8 cellular contexts compared by ENCODE assay signal in the genomic region with DNA sequence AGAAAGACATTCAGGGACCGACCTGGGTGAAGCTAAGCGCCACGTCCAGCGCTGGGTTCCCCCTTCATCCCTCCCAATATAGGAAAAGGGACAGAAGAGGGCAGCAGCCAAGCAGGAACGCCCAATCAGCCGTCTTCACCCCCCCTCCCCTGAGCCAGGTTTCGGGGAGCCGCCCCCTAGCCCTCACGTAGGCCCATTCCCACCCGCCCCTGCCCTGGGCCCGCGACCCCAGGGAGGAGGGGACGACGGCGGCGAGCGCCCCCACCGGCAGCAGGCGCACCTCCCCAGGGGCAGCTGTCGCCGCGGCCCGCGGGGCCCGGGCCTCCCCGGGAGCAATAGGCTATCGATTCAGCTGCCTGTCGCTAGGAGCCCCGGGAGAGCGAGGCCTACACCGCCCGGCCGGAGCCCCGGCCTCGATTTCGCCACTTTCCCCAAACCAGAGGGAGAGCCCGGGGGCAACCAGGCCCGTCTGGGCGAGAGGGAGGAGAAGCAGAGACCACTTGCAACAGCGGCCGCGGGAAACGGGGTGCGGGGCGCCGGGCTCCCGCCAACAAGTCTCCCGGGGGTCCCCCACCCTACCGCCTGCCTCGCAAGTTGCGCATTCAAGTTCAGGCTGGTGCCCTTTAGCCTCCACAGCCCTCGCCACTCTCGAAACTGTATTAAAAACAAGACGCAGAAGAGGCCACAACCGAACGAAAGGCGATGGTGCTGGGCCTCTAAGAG. TPM values are rescaled to one million over a fixed set of nuclear protein-coding genes. Genes with fewer than 3 reads are reported as not detected.
DNase-seq lines count a peak whose midpoint lies in the region; ATAC-seq and TF ChIP-seq lines count a peak whose summit lies in the region.

No MANE protein-coding gene starts in this region.

- H3K9me3 Mint-ChIP-seq in activated naive CD8-positive, alpha-beta T cell treated with anti-CD3 and anti-CD28 coated beads for 36 hours = no peaks in the 10 kb centered on the region

- peak overlapping the region; percentile 93 for H3K4me3 Mint-ChIP-seq in activated naive CD8-positive, alpha-beta T cell treated with anti-CD3 and anti-CD28 coated beads for 36 hours

- peak overlapping the region; percentile 75 for H2AFZ ChIP-seq in MM.1S (ENCODE audit: low read length)

- H3K9me3 ChIP-seq in MM.1S (replicated peaks; ENCODE audit: insufficient read depth, low read length) = no peaks in the 10 kb centered on the region
- no peaks in the 10 kb centered on the region for H3K9me3 ChIP-seq in ovary
- H3K9me3 ChIP-seq in tibial artery = no peaks in the 10 kb centered on the region

- H3K4me1 ChIP-seq in MM.1S (ENCODE audit: low read length) = no peaks in the 10 kb centered on the region
- peaks cover 2% of the 10 kb centered on the region for H3K4me1 ChIP-seq in ovary (ENCODE audit: insufficient read depth)
- peaks cover 0 to 39% (median 28%) of the 10 kb centered on the region in 4 donors for H3K4me1 ChIP-seq in tibial artery

- intact Hi-C loops in Right ventricle myocardium inferior (cut with DNase I) = loop anchor here (5.0 kb wide), 2 partner anchors 76 to 91 kb away; no protein-coding TSS in a partner anchor
- intact Hi-C loops in ovary (cut with DNase I) = no loop called here
- intact Hi-C loops in tibial artery (cut with DNase I; ENCODE audit: low total_unique reads) = no loop called here

- H3K9me2 ChIP-seq in MM.1S (replicated peaks; ENCODE audit: insufficient read depth, low read length) = no peaks in the 10 kb centered on the region

- peak; percentile 80 for ATAC-seq in Right ventricle myocardium inferior

- H3K4me3 ChIP-seq in MM.1S (ENCODE audit: low read length) = peak overlapping the region; percentile 74
- H3K4me3 ChIP-seq in ovary = peak overlapping the region; percentile 84
- peak overlapping the region; percentile 69 to 95 for H3K4me3 ChIP-seq in tibial artery

- peaks cover 9% of the 10 kb centered on the region for H3K36me3 Mint-ChIP-seq in activated naive CD8-positive, alpha-beta T cell treated with anti-CD3 and anti-CD28 coated beads for 36 hours

- H3F3A ChIP-seq in MM.1S (ENCODE audit: insufficient read depth, low read length) = no peaks in the 10 kb centered on the region

- peak overlapping the region; percentile 92 for H3K27ac Mint-ChIP-seq in activated naive CD8-positive, alpha-beta T cell treated with anti-CD3 and anti-CD28 coated beads for 36 hours

- no peak for TF ChIP-seq POLR2A in ovary (IDR thresholded peaks at IDR 0.05)

- H3K27me3 Mint-ChIP-seq in activated naive CD8-positive, alpha-beta T cell treated with anti-CD3 and anti-CD28 coated beads for 36 hours = no peaks in the 10 kb centered on the region

- TF ChIP-seq CTCF in MM.1S (IDR thresholded peaks at IDR 0.05; ENCODE audit: low read length) (peak; percentile 29), ovary (IDR thresholded peaks at IDR 0.05) (peak; percentile 34 to 55 (median 37)), tibial artery (IDR thresholded peaks at IDR 0.05) (peak; percentile 43 to 47)

- peaks cover 55% of the 10 kb centered on the region for H3K79me2 ChIP-seq in MM.1S (ENCODE audit: low read length)

- no peak for TF ChIP-seq EP300 in ovary (IDR thresholded peaks at IDR 0.05)

- peak overlapping the region; percentile 76 for H3K9ac ChIP-seq in MM.1S (ENCODE audit: low read length)

- no peaks in the 10 kb centered on the region for H4K20me1 ChIP-seq in MM.1S (ENCODE audit: insufficient read depth, low read length)

- peaks cover 44% of the 10 kb centered on the region for H3K4me1 Mint-ChIP-seq in activated naive CD8-positive, alpha-beta T cell treated with anti-CD3 and anti-CD28 coated beads for 36 hours

- peak overlapping the region; percentile 47; the same call in 1 of the 2 replicates for H3K27ac ChIP-seq in MM.1S (ENCODE audit: low read length)
- H3K27ac ChIP-seq in ovary = peak overlapping the region; percentile 72 to 83
- peak overlapping the region; percentile 91 to 98 for H3K27ac ChIP-seq in tibial artery

- 0 to 1% (median 0%) methylated on average over 30 to 56 of the region's 57 CpGs for WGBS in ovary, 3 donors

- H3K27me3 ChIP-seq in MM.1S (replicated peaks; ENCODE audit: insufficient read depth, low read length) (no peaks in the 10 kb centered on the region), ovary (no peaks in the 10 kb centered on the region), tibial artery (no peaks in the 10 kb centered on the region)

- H3K36me3 ChIP-seq in MM.1S (replicated peaks; ENCODE audit: insufficient read depth, low read length) (no peaks in the 10 kb centered on the region), ovary (no peaks in the 10 kb centered on the region), tibial artery (peaks cover 0 to 9% (median 0%) of the 10 kb centered on the region in 3 donors)

- DNase-seq in DMS53 (lab: John Stamatoyannopoulos, UW) = peak; percentile 83
- peak; percentile 44 for DNase-seq in H4 (ENCODE audit: low spot score)
- peak; percentile 52 for DNase-seq in MM.1S
- peak; percentile 30 for DNase-seq in SKM-1 treated with dmso at 0.1 percent for 144 hours (lab: John Stamatoyannopoulos, UW; ENCODE audit: unreplicated experiment)
- peak; percentile 86 for DNase-seq in activated naive CD8-positive, alpha-beta T cell treated with anti-CD3 and anti-CD28 coated beads for 36 hours
- peak; percentile 87 for DNase-seq in Right ventricle myocardium inferior (ENCODE audit: missing footprints)
- DNase-seq in ovary = peak; percentile 71 to 81 (median 79)
- DNase-seq in tibial artery = peak; percentile 67 to 84

- peak overlapping the region; percentile 45 for H3K4me2 ChIP-seq in MM.1S (ENCODE audit: low read depth, low read length)

RNA-seq across cellular contexts. Expression of gene DCAF5, which starts 1.3 kb away (rescaled TPM):
- 9.3 and 16.9 TPM in 2 replicates for total RNA-seq in H4 (2014; rRNA removed; shearing (Covaris generic))
- 10 to 100 TPM; 33.4 to 35.1 TPM for total RNA-seq in activated naive CD8-positive, alpha-beta T cell treated with anti-CD3 and anti-CD28 coated beads for 36 hours
- total RNA-seq in Right ventricle myocardium inferior (54.0 TPM), ovary (10 to 100 TPM; 24.9 to 50.1 (median 42.4) TPM)
- polyA plus RNA-seq in ovary = 10 to 100 TPM; 25.4 to 42.5 TPM

RNA-seq across cellular contexts. Expression of gene EXD2, which starts 39.7 kb away (rescaled TPM):
- total RNA-seq in H4 (2014; rRNA removed; shearing (Covaris generic)) = 3.2 and 5.0 TPM in 2 replicates
- 10 to 100 TPM; 12.0 to 13.0 TPM for total RNA-seq in activated naive CD8-positive, alpha-beta T cell treated with anti-CD3 and anti-CD28 coated beads for 36 hours
- total RNA-seq in Right ventricle myocardium inferior (17.0 TPM), ovary (10 to 100 TPM; 11.3 to 21.4 (median 17.0) TPM)
- 10 to 100 TPM; 12.2 to 23.1 TPM for polyA plus RNA-seq in ovary

Comparison
In these comparisons a context has a peak if more than half of its experiments do, and no peak if none do; other contexts are left out.
1. Peak in every context shown above with its lines: DNase-seq, ATAC-seq, H3K4me3 ChIP-seq and H3K27ac ChIP-seq.
2. DNase-seq: peak in every context shown above with its lines; median percentile 87 in Right ventricle myocardium inferior; 86 in activated naive CD8-positive, alpha-beta T cell treated with anti-CD3 and anti-CD28 coated beads for 36 hours; 83 in DMS53; 79 in ovary; 76 in tibial artery; 52 in MM.1S; 44 in H4; 30 in SKM-1 treated with dmso at 0.1 percent for 144 hours.